ENCODE assay signal across 10 cellular contexts in genomic region chr10:116274141-116274861, GRCh38. TPM values are rescaled to one million over a fixed set of nuclear protein-coding genes. Genes with fewer than 3 reads are reported as not detected.
DNase-seq lines count a peak whose midpoint lies in the region; ATAC-seq, FAIRE-seq and TF ChIP-seq lines count a peak whose summit lies in the region.
"Had no signal": no experiment of that assay in that cellular context is flagged by ENCODE, and none has a peak within 500 bp of the region (broad histone marks: within the 10 kb centered on the region; RNA-seq: fewer than 3 reads in every experiment).

No MANE protein-coding gene starts in this region.

- no peak for FAIRE-seq in astrocyte (lab: Jason Lieb, UNC)

- DNase-seq in activated CD4-positive, alpha-beta T cell treated with anti-CD3 and anti-CD28 coated beads for 36 hours: peak; percentile 11
- no peak for DNase-seq in activated CD4-positive, alpha-beta T cell treated with anti-CD3 and anti-CD28 coated beads, Interleukin-2, amount 50 U/mL, for 1 hour
- DNase-seq in astrocyte (ENCODE audit: low read depth) (no peak), left kidney (ENCODE audit: low read depth, low spot score) (peak; percentile 89), type B pancreatic cell (ENCODE audit: extremely low spot score, unreplicated experiment) (no peak), SW 1271 (lab: John Stamatoyannopoulos, UW) (no peak)
- no peak for DNase-seq in activated naive CD4-positive, alpha-beta T cell treated with anti-CD3 and anti-CD28 coated beads, Interleukin-2, amount 50 U/mL, for 72 hours (ENCODE audit: low spot score in 2 of 2)
- DNase-seq in activated effector memory CD4-positive, alpha-beta T cell treated with anti-CD3 and anti-CD28 coated beads, Interleukin-2, amount 50 U/mL, for 16 hours: no peak
- DNase-seq: Caco-2 had no signal

- peaks cover 1% of the 10 kb centered on the region for H3K9me3 Mint-ChIP-seq in activated CD4-positive, alpha-beta T cell treated with anti-CD3 and anti-CD28 coated beads for 36 hours (ENCODE audit: low read depth)
- H3K9me3 Mint-ChIP-seq in astrocyte (ENCODE audit: unreplicated experiment): no peaks in the 10 kb centered on the region
- no peaks in the 10 kb centered on the region for H3K9me3 Mint-ChIP-seq in type B pancreatic cell
- peaks cover 0 to 3% of the 10 kb centered on the region in 2 donors for H3K9me3 Mint-ChIP-seq in activated naive CD4-positive, alpha-beta T cell treated with anti-CD3 and anti-CD28 coated beads, Interleukin-2, amount 50 U/mL, for 72 hours

- H3K27ac ChIP-seq in astrocyte (ENCODE audit: low read depth, low read length): no peak overlapping the region

- no peak overlapping the region for H3K27ac Mint-ChIP-seq in activated CD4-positive, alpha-beta T cell treated with anti-CD3 and anti-CD28 coated beads for 36 hours
- H3K27ac Mint-ChIP-seq in astrocyte (ENCODE audit: unreplicated experiment): no peak overlapping the region
- H3K27ac Mint-ChIP-seq in type B pancreatic cell: peak overlapping the region; percentile 91
- H3K27ac Mint-ChIP-seq in activated naive CD4-positive, alpha-beta T cell treated with anti-CD3 and anti-CD28 coated beads, Interleukin-2, amount 50 U/mL, for 72 hours: no peak overlapping the region

- H3K4me1 Mint-ChIP-seq in activated CD4-positive, alpha-beta T cell treated with anti-CD3 and anti-CD28 coated beads for 36 hours: peaks cover 13% of the 10 kb centered on the region
- H3K4me1 Mint-ChIP-seq in astrocyte (ENCODE audit: low read depth, unreplicated experiment): peaks cover 8% of the 10 kb centered on the region
- H3K4me1 Mint-ChIP-seq in type B pancreatic cell (ENCODE audit: unreplicated experiment): peaks cover 23% of the 10 kb centered on the region

- H3K4me3 ChIP-seq in astrocyte (ENCODE audit: insufficient read depth, low read depth, low read length): peak overlapping the region; percentile 70

- H3K9me3 ChIP-seq in astrocyte (ENCODE audit: insufficient read depth, low read depth, low read length): no peaks in the 10 kb centered on the region
- H3K9me3 ChIP-seq: Caco-2 had no signal

- POLR2A ChIA-PET in activated CD4-positive, alpha-beta T cell treated with anti-CD3 and anti-CD28 coated beads for 36 hours (lab: Charles Lee): no interaction called here

- H2AFZ ChIP-seq in astrocyte (ENCODE audit: low read depth, low read length): peak overlapping the region; percentile 89

- no peaks in the 10 kb centered on the region for H3K79me2 ChIP-seq in astrocyte (ENCODE audit: insufficient read depth, low read length)

- H3K4me2 ChIP-seq in astrocyte (ENCODE audit: low read length): peak overlapping the region; percentile 99

- peaks cover 3% of the 10 kb centered on the region for H3K36me3 Mint-ChIP-seq in activated CD4-positive, alpha-beta T cell treated with anti-CD3 and anti-CD28 coated beads for 36 hours (ENCODE audit: low read depth)
- H3K36me3 Mint-ChIP-seq in astrocyte (ENCODE audit: low read depth, unreplicated experiment) (no peaks in the 10 kb centered on the region), type B pancreatic cell (no peaks in the 10 kb centered on the region)
- peaks cover 6 to 13% of the 10 kb centered on the region in 2 donors for H3K36me3 Mint-ChIP-seq in activated naive CD4-positive, alpha-beta T cell treated with anti-CD3 and anti-CD28 coated beads, Interleukin-2, amount 50 U/mL, for 72 hours

- H3K4me1 ChIP-seq in astrocyte (ENCODE audit: insufficient read depth, low read length): peaks cover 13% of the 10 kb centered on the region
- H3K4me1 ChIP-seq: Caco-2 had no signal

- peak overlapping the region; percentile 29 for H3K9ac ChIP-seq in astrocyte (ENCODE audit: low read length)

- no peaks in the 10 kb centered on the region for H4K20me1 ChIP-seq in astrocyte (ENCODE audit: insufficient read depth, low read length)

- intact Hi-C loops in activated CD4-positive, alpha-beta T cell treated with anti-CD3 and anti-CD28 coated beads for 36 hours (cut with DNase I, micrococcal nuclease): loop anchor here in 1 of 2 experiments (10.0 kb wide), 1 partner anchor 890 kb away; no protein-coding TSS in a partner anchor

- no peaks in the 10 kb centered on the region for H3K36me3 ChIP-seq in astrocyte (ENCODE audit: insufficient read depth, low read length)

- CTCF ChIA-PET in activated CD4-positive, alpha-beta T cell treated with anti-CD3 and anti-CD28 coated beads for 36 hours (lab: Charles Lee): interaction anchor here (1.0 kb wide), 1 partner anchor 18 kb away, joined by 3 read pairs; no protein-coding TSS in a partner anchor

- no peak for ATAC-seq in activated CD4-positive, alpha-beta T cell treated with anti-CD3 and anti-CD28 coated beads for 36 hours
- ATAC-seq in activated naive CD4-positive, alpha-beta T cell treated with anti-CD3 and anti-CD28 coated beads, Interleukin-2, amount 50 U/mL, for 72 hours: no peak

- H3K4me3 Mint-ChIP-seq in activated CD4-positive, alpha-beta T cell treated with anti-CD3 and anti-CD28 coated beads for 36 hours: peak overlapping the region; percentile 31
- H3K4me3 Mint-ChIP-seq in astrocyte (ENCODE audit: unreplicated experiment) (peak overlapping the region; percentile 95), type B pancreatic cell (peak overlapping the region; percentile 98)

- peaks cover 58% of the 10 kb centered on the region for H3K27me3 Mint-ChIP-seq in activated CD4-positive, alpha-beta T cell treated with anti-CD3 and anti-CD28 coated beads for 36 hours
- H3K27me3 Mint-ChIP-seq in astrocyte (ENCODE audit: low read depth, unreplicated experiment) (peaks cover 38% of the 10 kb centered on the region), type B pancreatic cell (peaks cover 55% of the 10 kb centered on the region)

- H3K27me3 ChIP-seq in astrocyte (ENCODE audit: insufficient read depth, low read length): peaks cover 18% of the 10 kb centered on the region

- TF ChIP-seq CTCF in astrocyte (IDR thresholded peaks at IDR 0.05; ENCODE audit: insufficient read depth, low read depth, low read length) (no peak), type B pancreatic cell (conservative IDR thresholded peaks at IDR 0.05) (no peak)

RNA-seq across cellular contexts. Expression of gene GFRA1, which starts 1.3 kb away (rescaled TPM):
- total RNA-seq in activated CD4-positive, alpha-beta T cell treated with anti-CD3 and anti-CD28 coated beads for 36 hours: under 1 TPM; 0.09 to 0.11 TPM
- total RNA-seq in astrocyte (12.7 and 24.2 TPM in 2 replicates), type B pancreatic cell (ENCODE audit: low replicate concordance) (11.9 and 45.6 TPM in 2 replicates)
- under 1 TPM in 1 of 2 donors, not detected in 1; 0.20 TPM for total RNA-seq in activated naive CD4-positive, alpha-beta T cell treated with anti-CD3 and anti-CD28 coated beads, Interleukin-2, amount 50 U/mL, for 72 hours
- total RNA-seq: Caco-2, HT1080 had no signal

RNA-seq across cellular contexts. Expression of gene CCDC172, which starts 49.9 kb away (rescaled TPM):
- total RNA-seq in activated CD4-positive, alpha-beta T cell treated with anti-CD3 and anti-CD28 coated beads for 36 hours: not detected
- total RNA-seq in astrocyte (not detected in 2 replicates), type B pancreatic cell (ENCODE audit: low replicate concordance) (not detected in 2 replicates)
- total RNA-seq in activated naive CD4-positive, alpha-beta T cell treated with anti-CD3 and anti-CD28 coated beads, Interleukin-2, amount 50 U/mL, for 72 hours: not detected
- total RNA-seq: Caco-2, HT1080 had no signal

Comparison
In these comparisons a context has a peak if more than half of its experiments do, and no peak if none do; other contexts are left out.
1. DNase-seq: peak in activated CD4-positive, alpha-beta T cell treated with anti-CD3 and anti-CD28 coated beads for 36 hours (single experiment) and left kidney (single experiment); none in activated CD4-positive, alpha-beta T cell treated with anti-CD3 and anti-CD28 coated beads, Interleukin-2, amount 50 U/mL, for 1 hour (single experiment), astrocyte (single experiment), type B pancreatic cell (single experiment), activated naive CD4-positive, alpha-beta T cell treated with anti-CD3 and anti-CD28 coated beads, Interleukin-2, amount 50 U/mL, for 72 hours (0 of 2), activated effector memory CD4-positive, alpha-beta T cell treated with anti-CD3 and anti-CD28 coated beads, Interleukin-2, amount 50 U/mL, for 16 hours (single experiment) and SW 1271 (0 of 2).
2. H3K4me3 Mint-ChIP-seq: peak in every context shown above with its lines; median percentile 98 in type B pancreatic cell; 95 in astrocyte; 31 in activated CD4-positive, alpha-beta T cell treated with anti-CD3 and anti-CD28 coated beads for 36 hours.
3. RNA of gene GFRA1, which starts 1.3 kb away (total RNA-seq): 11.9 to 45.6 TPM in type B pancreatic cell and 12.7 to 24.2 TPM in astrocyte; 0.20 TPM in activated naive CD4-positive, alpha-beta T cell treated with anti-CD3 and anti-CD28 coated beads, Interleukin-2, amount 50 U/mL, for 72 hours and 0.09 to 0.11 TPM in activated CD4-positive, alpha-beta T cell treated with anti-CD3 and anti-CD28 coated beads for 36 hours; every median in the first group is over 10 times any median in the second.